Comparison of ENCODE assay signal across 16 cellular contexts in the genomic region with DNA sequence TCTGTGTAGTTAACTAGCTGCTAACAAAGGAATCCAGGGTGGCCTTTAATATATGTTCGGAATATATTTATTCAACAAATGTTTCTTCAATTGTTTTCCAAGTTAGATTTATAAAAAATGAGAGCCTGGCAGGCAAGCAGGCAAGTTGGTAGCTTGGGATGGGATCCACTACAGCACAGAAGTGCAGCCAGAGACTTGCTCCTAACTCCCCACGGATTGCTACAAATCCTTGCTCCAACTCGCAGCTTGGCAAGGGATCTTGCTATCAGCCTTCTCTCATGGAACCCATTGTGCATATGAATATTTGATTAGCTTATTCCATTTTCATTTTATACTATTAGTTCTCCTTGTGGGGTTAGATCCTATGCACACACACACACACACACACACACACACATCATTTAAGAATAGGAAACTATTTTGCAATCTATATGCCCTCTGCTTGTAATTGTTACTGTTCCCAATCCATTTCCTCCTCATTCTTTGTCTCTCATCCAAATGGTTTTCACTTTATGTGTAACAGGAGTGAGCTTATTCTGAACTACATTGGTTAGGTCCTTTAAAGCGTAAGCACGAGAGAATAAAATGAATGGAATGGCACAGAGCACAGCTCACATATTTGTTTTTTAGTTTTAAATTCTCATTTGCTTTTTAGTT.
DNase-seq lines count a peak whose midpoint lies in the region; ATAC-seq and TF ChIP-seq lines count a peak whose summit lies in the region.
"Had no signal": no experiment of that assay in that cellular context is flagged by ENCODE, and none has a peak within 500 bp of the region (broad histone marks: within the 10 kb centered on the region; RNA-seq: fewer than 3 reads in every experiment).

No MANE protein-coding gene starts in this region.

- H3K4me3 ChIP-seq in PC-3 (ENCODE audit: low read length) = no peak overlapping the region
- no peak overlapping the region for H3K4me3 ChIP-seq in tibial artery
- H3K4me3 ChIP-seq: A549, GM23248 had no signal

- H3K9me3 ChIP-seq in PC-3 (ENCODE audit: low read length) = no peaks in the 10 kb centered on the region
- no peaks in the 10 kb centered on the region for H3K9me3 ChIP-seq in tibial artery
- H3K9me3 ChIP-seq: A549, BE2C had no signal

- H3K27ac ChIP-seq in PC-3 (ENCODE audit: low read length) (no peak overlapping the region), tibial artery (peak overlapping the region; percentile 7 to 32)
- H3K27ac ChIP-seq: A549, C4-2B, GM23248, HL-60 had no signal

- H3K4me1 ChIP-seq in PC-3 (ENCODE audit: insufficient read depth, low read length) = no peaks in the 10 kb centered on the region
- H3K4me1 ChIP-seq in tibial artery = peaks cover 0 to 82% (median 35%) of the 10 kb centered on the region in 4 donors
- H3K4me1 ChIP-seq: A549, BE2C had no signal

- H3K36me3 ChIP-seq in PC-3 (ENCODE audit: low read depth, low read length) = no peaks in the 10 kb centered on the region
- no peaks in the 10 kb centered on the region for H3K36me3 ChIP-seq in tibial artery
- H3K36me3 ChIP-seq: BE2C had no signal

- BruUV-seq in PC-3 (replicated peaks; lab: Mats Ljungman, UMichigan) = no TSS peak

- no peak overlapping the region for H3K4me2 ChIP-seq in PC-3 (ENCODE audit: low read length)
- H3K4me2 ChIP-seq: A549 had no signal

- DNase-seq in PC-3 = no peak
- DNase-seq in cerebellar cortex (ENCODE audit: low spot score) = peak; percentile 20
- peak; percentile 15 for DNase-seq in fibroblast of peridontal ligament (ENCODE audit: extremely low read depth)
- DNase-seq in tibial artery = no peak
- DNase-seq in NCI-H1092 (lab: John Stamatoyannopoulos, UW) = no peak
- DNase-seq in EL = no peak
- DNase-seq: BE2C; CD4-positive, alpha-beta memory T cell; DMS79; GDM1; GM23248 had no signal

- intact Hi-C loops in PC-3 (cut with micrococcal nuclease) = no loop called here
- intact Hi-C loops in tibial artery (cut with DNase I; ENCODE audit: low total_unique reads) = no loop called here

- no peaks in the 10 kb centered on the region for H3F3A ChIP-seq in PC-3 (ENCODE audit: low read length, unreplicated experiment)

- POLR2A ChIA-PET in PC-3 (lab: Charles Lee; ENCODE audit: unreplicated experiment) = no interaction called here

- no peaks in the 10 kb centered on the region for H3K9me2 ChIP-seq in PC-3 (replicated peaks; ENCODE audit: low read length)

- ATAC-seq in PC-3 (peak; percentile 31; the same call in 1 of the 2 replicates), GM21423 (IDR thresholded peaks at IDR 0.05; ENCODE audit: unreplicated experiment) (no peak)
- ATAC-seq: A549, HCT116 had no signal

- H3K9ac ChIP-seq in PC-3 (ENCODE audit: low read length) = no peak overlapping the region
- H3K9ac ChIP-seq: GM23248 had no signal

- H2AFZ ChIP-seq in PC-3 (ENCODE audit: low read length) = no peak overlapping the region
- H2AFZ ChIP-seq: GM23248 had no signal

- TF ChIP-seq CTCF in PC-3 (conservative IDR thresholded peaks at IDR 0.05; ENCODE audit: low read depth, low read length) = no peak
- no peak for TF ChIP-seq CTCF in tibial artery (IDR thresholded peaks at IDR 0.05)

- CTCF ChIA-PET in PC-3 (lab: Charles Lee) = interaction anchor here (0.5 kb wide), 1 partner anchor 117 kb away, joined by 4 read pairs; no protein-coding TSS in a partner anchor

- H4K20me1 ChIP-seq in PC-3 (ENCODE audit: low read length) = no peaks in the 10 kb centered on the region

- no peaks in the 10 kb centered on the region for H3K79me2 ChIP-seq in PC-3 (ENCODE audit: low read length)

- H3K27me3 ChIP-seq in PC-3 (ENCODE audit: low read length) (no peaks in the 10 kb centered on the region), tibial artery (no peaks in the 10 kb centered on the region)
- H3K27me3 ChIP-seq: BE2C had no signal

Comparison
In these comparisons a context has a peak if more than half of its experiments do, and no peak if none do; other contexts are left out.
1. DNase-seq: peak in cerebellar cortex (single experiment) and fibroblast of peridontal ligament (single experiment); none in PC-3 (single experiment), tibial artery (0 of 2), NCI-H1092 (single experiment) and EL (single experiment).